9 cellular contexts compared by ENCODE assay signal in the genomic region with DNA sequence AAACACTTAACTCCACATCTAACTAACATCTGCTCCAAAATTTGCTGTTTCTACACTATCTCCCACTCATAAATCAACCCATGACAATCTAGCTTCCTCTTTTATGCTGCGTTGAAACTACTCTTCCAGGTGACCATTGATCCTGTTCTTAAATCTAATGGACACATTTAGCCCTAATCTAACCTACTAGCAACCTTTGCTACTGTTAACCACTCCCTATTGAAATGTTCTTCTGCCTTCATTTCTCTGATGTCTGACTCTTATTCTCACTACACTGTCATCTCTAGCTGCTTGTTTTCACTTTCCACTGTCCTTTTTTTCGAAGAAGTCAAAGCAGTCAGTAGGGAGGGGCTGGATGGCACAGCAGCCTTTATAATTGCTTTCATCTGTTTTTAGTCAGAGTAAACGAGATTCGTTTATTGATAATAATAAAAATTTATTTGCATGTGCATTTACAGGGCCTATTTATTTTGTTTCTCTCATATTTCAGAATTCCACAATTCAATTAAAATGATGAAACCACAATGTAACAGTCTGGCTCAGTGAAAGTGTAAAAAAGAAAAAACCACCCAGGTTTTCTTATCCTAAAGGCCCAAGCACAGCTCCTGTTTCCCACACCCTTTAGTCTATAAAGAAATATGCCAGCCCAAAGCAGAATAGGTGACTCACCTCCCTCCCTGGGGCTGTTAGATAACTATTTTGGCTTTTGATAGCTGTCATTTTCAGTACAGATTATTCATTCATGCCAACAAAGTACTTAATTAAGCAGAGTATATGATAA. TPM values are rescaled to one million over a fixed set of nuclear protein-coding genes. Genes with fewer than 3 reads are reported as not detected.
A peak's percentile ranks its signal among the peaks of the same experiment; 100 is the strongest.
DNase-seq lines count a peak whose midpoint lies in the region; ATAC-seq and TF ChIP-seq lines count a peak whose summit lies in the region.
"Had no signal": no experiment of that assay in that cellular context is flagged by ENCODE, and none has a peak within 500 bp of the region (broad histone marks: within the 10 kb centered on the region; RNA-seq: fewer than 3 reads in every experiment).

No MANE protein-coding gene starts in this region.

- no peak overlapping the region for H2AFZ ChIP-seq in fibroblast of lung (ENCODE audit: low read length)

- H3K27ac ChIP-seq in fibroblast of lung (ENCODE audit: insufficient read depth, low read length): peak overlapping the region; percentile 39
- H3K27ac ChIP-seq: HL-60 had no signal

- peak; percentile 23 for DNase-seq in BE2C
- DNase-seq in SK-N-DZ (ENCODE audit: low spot score): peak; percentile 26
- peak; percentile 39 to 57 for DNase-seq in fibroblast of lung (ENCODE audit: low read depth in 2 of 2)
- no peak for DNase-seq in GM19240 (ENCODE audit: insufficient read length, low spot score)
- no peak for DNase-seq in NCI-H2227 (lab: John Stamatoyannopoulos, UW; ENCODE audit: unreplicated experiment)
- no peak for DNase-seq in NCI-H1092 treated with DMSO at 0.1 percent for 48 hours (lab: John Stamatoyannopoulos, UW)

- peaks cover 80% of the 10 kb centered on the region for H3K79me2 ChIP-seq in fibroblast of lung (ENCODE audit: control insufficient read depth, insufficient read depth, low read length)

- H3K9me3 ChIP-seq in BE2C: no peaks in the 10 kb centered on the region
- no peaks in the 10 kb centered on the region for H3K9me3 ChIP-seq in fibroblast of lung (ENCODE audit: control insufficient read depth, insufficient read depth, low read depth, low read length)

- H3K27me3 ChIP-seq in BE2C: no peaks in the 10 kb centered on the region
- no peaks in the 10 kb centered on the region for H3K27me3 ChIP-seq in fibroblast of lung (ENCODE audit: control insufficient read depth, insufficient read depth, low read length)

- H3K36me3 ChIP-seq in BE2C: no peaks in the 10 kb centered on the region
- H3K36me3 ChIP-seq in fibroblast of lung (ENCODE audit: control insufficient read depth, insufficient read depth, low read length): no peaks in the 10 kb centered on the region

- H3K9ac ChIP-seq in fibroblast of lung (ENCODE audit: insufficient read depth, low read length): no peak overlapping the region

- H4K20me1 ChIP-seq in fibroblast of lung (ENCODE audit: control insufficient read depth, extremely low read depth, insufficient read depth, low read length): no peaks in the 10 kb centered on the region

- H3K4me1 ChIP-seq in BE2C (peaks cover 10% of the 10 kb centered on the region), fibroblast of lung (ENCODE audit: control insufficient read depth, extremely low read depth, insufficient read depth, low read length) (peaks cover 11% of the 10 kb centered on the region)

- H3K4me3 ChIP-seq in BE2C (ENCODE audit: low read depth, low read length) (peak overlapping the region; percentile 18; the same call in 1 of the 2 replicates), fibroblast of lung (replicated peaks in 1 of 4; ENCODE audit: control extremely low read depth in 1 of 4, insufficient read depth in 1 of 4, low read depth in 3 of 4, low read length in 4 of 4) (peak overlapping the region in 1 of 4 experiments; percentile 15)

- no peak overlapping the region for H3K4me2 ChIP-seq in fibroblast of lung (ENCODE audit: extremely low read depth, insufficient read depth, low read length)

- ATAC-seq in GM19023 (IDR thresholded peaks at IDR 0.05; ENCODE audit: unreplicated experiment) (peak; percentile 76), HG03095 (IDR thresholded peaks at IDR 0.05; ENCODE audit: unreplicated experiment) (peak; percentile 69)

- TF ChIP-seq CTCF in BE2C (IDR thresholded peaks at IDR 0.05; ENCODE audit: low read depth, low read length): no peak
- TF ChIP-seq CTCF in fibroblast of lung (conservative IDR thresholded peaks at IDR 0.05 in 1 of 2, IDR thresholded peaks at IDR 0.05 in 1 of 2; ENCODE audit: low read depth in 1 of 2, low read length in 2 of 2): no peak

RNA-seq across cellular contexts. Expression of a gene that starts 44.9 kb away (rescaled TPM):
- polyA plus RNA-seq in BE2C (2012; ENCODE audit: insufficient read depth, insufficient read length, low read depth): 29.1 TPM
- 45.9 and 49.5 TPM in 2 replicates for polyA plus RNA-seq in SK-N-DZ (2014; cell fraction: cytosol; rRNA removed)
- 58.5 and 68.8 TPM in 2 replicates for polyA plus RNA-seq in SK-N-DZ (2014; cell fraction: nucleus; rRNA removed)
- 101 and 141 TPM in 2 replicates for total RNA-seq in fibroblast of lung
- 43.0 and 64.3 TPM in 2 replicates for polyA plus RNA-seq in fibroblast of lung
- 39.8 and 57.0 TPM in 2 replicates for polyA plus RNA-seq in fibroblast of lung (2012)
- 7.4 and 17.9 TPM in 2 replicates for polyA minus RNA-seq in fibroblast of lung (ENCODE audit: low replicate concordance)

Comparison
In these comparisons a context has a peak if more than half of its experiments do, and no peak if none do; other contexts are left out.
1. DNase-seq: peak in BE2C (single experiment), SK-N-DZ (single experiment) and fibroblast of lung (2 of 2); none in GM19240 (single experiment), NCI-H2227 (single experiment) and NCI-H1092 treated with DMSO at 0.1 percent for 48 hours (single experiment).